ENCODE assay signal across 1 cellular context in the genomic region with DNA sequence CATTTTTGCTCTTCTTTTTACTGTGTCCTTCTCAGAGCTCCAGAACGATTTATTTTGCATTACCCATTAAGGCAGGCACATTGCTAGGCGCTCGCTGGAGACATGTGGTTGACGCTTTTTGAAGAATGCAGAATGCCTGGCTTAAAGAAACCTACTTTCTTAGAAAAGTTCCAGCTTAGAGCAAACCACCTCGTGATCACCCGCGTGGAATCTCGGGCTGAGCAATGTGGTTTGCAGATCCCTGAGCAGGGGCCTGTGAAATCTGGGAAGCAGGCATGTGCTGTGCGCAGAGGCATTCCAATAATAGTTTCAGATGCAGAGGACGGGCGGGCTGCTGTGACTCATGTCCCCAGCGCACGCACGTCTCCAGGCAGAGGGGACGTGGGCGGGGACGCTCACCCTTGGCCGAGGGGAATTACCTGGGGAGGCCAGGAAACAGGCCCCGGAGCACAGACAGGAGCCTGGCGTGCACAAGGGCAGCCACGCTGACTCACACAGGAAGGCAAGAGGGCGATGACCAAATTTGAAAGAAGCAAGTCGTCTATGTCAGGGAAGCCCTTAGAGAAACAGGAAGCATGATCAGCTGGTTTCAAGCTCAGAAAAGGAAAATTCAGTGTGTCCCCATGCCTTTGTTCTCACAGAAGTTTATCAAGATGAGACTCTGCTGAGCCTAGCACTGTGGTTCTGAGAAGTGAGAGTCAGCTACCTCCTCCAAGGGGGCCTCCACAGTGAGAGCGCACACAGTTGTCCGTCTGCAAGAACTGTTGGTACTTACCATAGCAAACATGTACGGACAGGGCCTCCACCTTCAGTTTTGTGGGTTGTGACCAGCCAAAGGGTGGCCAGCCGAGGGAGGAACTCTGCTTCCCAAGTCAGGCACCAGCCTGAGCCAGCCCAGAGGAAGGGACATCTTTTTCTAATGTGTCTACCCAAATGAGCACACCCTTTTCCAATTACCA.
TF ChIP-seq lines count a peak whose summit lies in the region.

No MANE protein-coding gene starts in this region.

TF ChIP-seq in HepG2, 621 proteins besides CTCF, POLR2A, EP300 and RAD21 (continued from another document and continues in another):
- TF ChIP-seq, protein P1, sequence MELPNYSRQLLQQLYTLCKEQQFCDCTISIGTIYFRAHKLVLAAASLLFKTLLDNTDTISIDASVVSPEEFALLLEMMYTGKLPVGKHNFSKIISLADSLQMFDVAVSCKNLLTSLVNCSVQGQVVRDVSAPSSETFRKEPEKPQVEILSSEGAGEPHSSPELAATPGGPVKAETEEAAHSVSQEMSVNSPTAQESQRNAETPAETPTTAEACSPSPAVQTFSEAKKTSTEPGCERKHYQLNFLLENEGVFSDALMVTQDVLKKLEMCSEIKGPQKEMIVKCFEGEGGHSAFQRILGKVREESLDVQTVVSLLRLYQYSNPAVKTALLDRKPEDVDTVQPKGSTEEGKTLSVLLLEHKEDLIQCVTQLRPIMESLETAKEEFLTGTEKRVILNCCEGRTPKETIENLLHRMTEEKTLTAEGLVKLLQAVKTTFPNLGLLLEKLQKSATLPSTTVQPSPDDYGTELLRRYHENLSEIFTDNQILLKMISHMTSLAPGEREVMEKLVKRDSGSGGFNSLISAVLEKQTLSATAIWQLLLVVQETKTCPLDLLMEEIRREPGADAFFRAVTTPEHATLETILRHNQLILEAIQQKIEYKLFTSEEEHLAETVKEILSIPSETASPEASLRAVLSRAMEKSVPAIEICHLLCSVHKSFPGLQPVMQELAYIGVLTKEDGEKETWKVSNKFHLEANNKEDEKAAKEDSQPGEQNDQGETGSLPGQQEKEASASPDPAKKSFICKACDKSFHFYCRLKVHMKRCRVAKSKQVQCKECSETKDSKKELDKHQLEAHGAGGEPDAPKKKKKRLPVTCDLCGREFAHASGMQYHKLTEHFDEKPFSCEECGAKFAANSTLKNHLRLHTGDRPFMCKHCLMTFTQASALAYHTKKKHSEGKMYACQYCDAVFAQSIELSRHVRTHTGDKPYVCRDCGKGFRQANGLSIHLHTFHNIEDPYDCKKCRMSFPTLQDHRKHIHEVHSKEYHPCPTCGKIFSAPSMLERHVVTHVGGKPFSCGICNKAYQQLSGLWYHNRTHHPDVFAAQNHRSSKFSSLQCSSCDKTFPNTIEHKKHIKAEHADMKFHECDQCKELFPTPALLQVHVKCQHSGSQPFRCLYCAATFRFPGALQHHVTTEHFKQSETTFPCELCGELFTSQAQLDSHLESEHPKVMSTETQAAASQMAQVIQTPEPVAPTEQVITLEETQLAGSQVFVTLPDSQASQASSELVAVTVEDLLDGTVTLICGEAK (IDR thresholded peaks at IDR 0.05), result no peak
- TF ChIP-seq, protein P1 (CRISPR knock-in tag; IDR thresholded peaks at IDR 0.05), result peak; percentile 80
- peak; percentile 80 for TF ChIP-seq RNF2 (conservative IDR thresholded peaks at IDR 0.05; ENCODE audit: low read depth)
- TF ChIP-seq MAX (IDR thresholded peaks at IDR 0.05), result peak; percentile 71; the same call in 1 of the 2 replicates
- peak; percentile 88 for TF ChIP-seq TEAD3 (CRISPR knock-in tag; optimal IDR thresholded peaks at IDR 0.05; ENCODE audit: borderline replicate concordance)
- TF ChIP-seq MXI1 (IDR thresholded peaks at IDR 0.05; ENCODE audit: borderline replicate concordance, low read depth, low read length), result peak; percentile 24; the same call in 1 of the 3 replicates
- TF ChIP-seq HNF1B (CRISPR knock-in tag; IDR thresholded peaks at IDR 0.05), result peak; percentile 88
- 0 out of 2 replicates have a peak, but pooled peaks have one; percentile 21 for TF ChIP-seq JUN (CRISPR knock-in tag; IDR thresholded peaks at IDR 0.05)
- TF ChIP-seq ELF1 (CRISPR knock-in tag; IDR thresholded peaks at IDR 0.05), result 0 out of 2 replicates have a peak, but pooled peaks have one; percentile 16
- no peak for TF ChIP-seq ZNF468 (CRISPR knock-in tag; IDR thresholded peaks at IDR 0.05)
- peak; percentile 39; the same call in 1 of the 2 replicates for TF ChIP-seq ZFY (CRISPR knock-in tag; IDR thresholded peaks at IDR 0.05)
- TF ChIP-seq, protein P2, sequence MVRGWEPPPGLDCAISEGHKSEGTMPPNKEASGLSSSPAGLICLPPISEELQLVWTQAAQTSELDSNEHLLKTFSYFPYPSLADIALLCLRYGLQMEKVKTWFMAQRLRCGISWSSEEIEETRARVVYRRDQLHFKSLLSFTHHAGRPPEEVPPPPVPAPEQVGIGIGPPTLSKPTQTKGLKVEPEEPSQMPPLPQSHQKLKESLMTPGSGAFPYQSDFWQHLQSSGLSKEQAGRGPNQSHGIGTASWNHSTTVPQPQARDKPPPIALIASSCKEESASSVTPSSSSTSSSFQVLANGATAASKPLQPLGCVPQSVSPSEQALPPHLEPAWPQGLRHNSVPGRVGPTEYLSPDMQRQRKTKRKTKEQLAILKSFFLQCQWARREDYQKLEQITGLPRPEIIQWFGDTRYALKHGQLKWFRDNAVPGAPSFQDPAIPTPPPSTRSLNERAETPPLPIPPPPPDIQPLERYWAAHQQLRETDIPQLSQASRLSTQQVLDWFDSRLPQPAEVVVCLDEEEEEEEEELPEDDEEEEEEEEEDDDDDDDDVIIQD (CRISPR knock-in tag; IDR thresholded peaks at IDR 0.05; ENCODE audit: low read depth), result peak; percentile 77; the same call in 1 of the 2 replicates
- TF ChIP-seq, protein P3, sequence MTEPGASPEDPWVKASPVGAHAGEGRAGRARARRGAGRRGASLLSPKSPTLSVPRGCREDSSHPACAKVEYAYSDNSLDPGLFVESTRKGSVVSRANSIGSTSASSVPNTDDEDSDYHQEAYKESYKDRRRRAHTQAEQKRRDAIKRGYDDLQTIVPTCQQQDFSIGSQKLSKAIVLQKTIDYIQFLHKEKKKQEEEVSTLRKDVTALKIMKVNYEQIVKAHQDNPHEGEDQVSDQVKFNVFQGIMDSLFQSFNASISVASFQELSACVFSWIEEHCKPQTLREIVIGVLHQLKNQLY (CRISPR knock-in tag; IDR thresholded peaks at IDR 0.05), result 0 out of 2 replicates have a peak, but pooled peaks have one; percentile 25
- TF ChIP-seq ZNF501 (CRISPR knock-in tag; IDR thresholded peaks at IDR 0.05), result peak; percentile 76; the same call in 1 of the 2 replicates
- TF ChIP-seq, protein P4, sequence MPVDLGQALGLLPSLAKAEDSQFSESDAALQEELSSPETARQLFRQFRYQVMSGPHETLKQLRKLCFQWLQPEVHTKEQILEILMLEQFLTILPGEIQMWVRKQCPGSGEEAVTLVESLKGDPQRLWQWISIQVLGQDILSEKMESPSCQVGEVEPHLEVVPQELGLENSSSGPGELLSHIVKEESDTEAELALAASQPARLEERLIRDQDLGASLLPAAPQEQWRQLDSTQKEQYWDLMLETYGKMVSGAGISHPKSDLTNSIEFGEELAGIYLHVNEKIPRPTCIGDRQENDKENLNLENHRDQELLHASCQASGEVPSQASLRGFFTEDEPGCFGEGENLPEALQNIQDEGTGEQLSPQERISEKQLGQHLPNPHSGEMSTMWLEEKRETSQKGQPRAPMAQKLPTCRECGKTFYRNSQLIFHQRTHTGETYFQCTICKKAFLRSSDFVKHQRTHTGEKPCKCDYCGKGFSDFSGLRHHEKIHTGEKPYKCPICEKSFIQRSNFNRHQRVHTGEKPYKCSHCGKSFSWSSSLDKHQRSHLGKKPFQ (CRISPR knock-in tag; IDR thresholded peaks at IDR 0.05; ENCODE audit: insufficient replicate concordance), result peak; percentile 46
- TF ChIP-seq ZSCAN12 (CRISPR knock-in tag; IDR thresholded peaks at IDR 0.05), result 0 out of 2 replicates have a peak, but pooled peaks have one; percentile 25
- peak; percentile 77; the same call in 1 of the 2 replicates for TF ChIP-seq ZMAT3 (CRISPR knock-in tag; conservative IDR thresholded peaks at IDR 0.05)
- no peak for TF ChIP-seq KIAA2018 (CRISPR knock-in tag; IDR thresholded peaks at IDR 0.05; ENCODE audit: borderline replicate concordance)
- TF ChIP-seq MTF1 (CRISPR knock-in tag; IDR thresholded peaks at IDR 0.05), result no peak
- no peak for TF ChIP-seq ZFP36L1 (CRISPR knock-in tag; IDR thresholded peaks at IDR 0.05)
- 0 out of 2 replicates have a peak, but pooled peaks have one; percentile 24 for TF ChIP-seq ZNF317 (CRISPR knock-in tag; IDR thresholded peaks at IDR 0.05)
- TF ChIP-seq ZNF121 (CRISPR knock-in tag; IDR thresholded peaks at IDR 0.05), result no peak
- peak; percentile 69 for TF ChIP-seq ZFX (CRISPR knock-in tag; IDR thresholded peaks at IDR 0.05; ENCODE audit: low read depth)
